In the genomic region with DNA sequence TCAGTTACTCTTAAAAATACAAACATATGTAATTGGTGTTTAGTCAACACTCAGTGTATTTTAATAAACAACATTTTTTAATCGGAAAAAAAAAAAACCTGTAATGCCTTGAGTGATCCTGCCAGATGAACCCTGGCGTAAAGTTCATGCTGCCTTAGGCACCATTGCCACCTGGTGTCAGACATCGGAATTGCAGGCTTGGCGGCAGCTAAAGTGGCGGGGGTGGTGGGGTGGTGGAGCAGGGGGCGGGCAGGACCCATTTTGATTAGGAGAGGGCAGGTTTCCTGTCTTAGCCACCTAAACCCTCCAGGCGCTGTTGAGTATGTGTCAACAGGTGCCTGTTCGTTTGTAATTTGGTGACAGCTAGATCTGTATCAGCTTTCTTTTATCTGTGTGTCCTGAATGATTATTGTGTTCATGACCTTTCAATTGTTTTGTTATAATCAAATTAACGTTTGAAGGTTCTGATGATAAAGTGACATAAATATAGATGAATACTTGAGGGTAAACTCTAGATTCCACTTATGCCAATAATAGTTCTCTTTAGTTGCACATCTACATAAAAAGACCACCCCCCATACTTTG, we compare ENCODE assay signal across 9 cellular contexts.
DNase-seq lines count a peak whose midpoint lies in the region; ATAC-seq and TF ChIP-seq lines count a peak whose summit lies in the region.
"Had no signal": no experiment of that assay in that cellular context is flagged by ENCODE, and none has a peak within 500 bp of the region (broad histone marks: within the 10 kb centered on the region; RNA-seq: fewer than 3 reads in every experiment).

No MANE protein-coding gene starts in this region.

- H3K36me3 Mint-ChIP-seq in activated CD4-positive, alpha-beta memory T cell treated with anti-CD3 and anti-CD28 coated beads for 36 hours, result no peaks in the 10 kb centered on the region

- H3K79me2 ChIP-seq in KMS-11 (ENCODE audit: insufficient read depth, low read depth), result no peaks in the 10 kb centered on the region

- POLR2A ChIA-PET in activated CD4-positive, alpha-beta memory T cell treated with anti-CD3 and anti-CD28 coated beads for 36 hours (lab: Charles Lee), result no interaction called here

- no peaks in the 10 kb centered on the region for H4K20me1 ChIP-seq in KMS-11 (ENCODE audit: insufficient read depth)

- peaks cover 0 to 10% (median 1%) of the 10 kb centered on the region in 8 donors for H3K9me3 ChIP-seq in spleen

- WGBS in spleen, 5 donors, result 19 to 30% (median 26%) methylated on average over 9 of the region's 9 CpGs

- H3K4me3 ChIP-seq in KMS-11 (IDR thresholded peaks at IDR 0.05; ENCODE audit: insufficient read depth, low read depth, low read length) (no peak overlapping the region), fibroblast of mammary gland (ENCODE audit: control insufficient read depth, low read depth, low read length) (no peak overlapping the region), spleen (no peak overlapping the region)

- H3K4me1 ChIP-seq in KMS-11 (ENCODE audit: low read depth, poor library complexity, severe bottlenecking) (no peaks in the 10 kb centered on the region), spleen (no peaks in the 10 kb centered on the region)

- H3K27me3 Mint-ChIP-seq in activated CD4-positive, alpha-beta memory T cell treated with anti-CD3 and anti-CD28 coated beads for 36 hours, result no peaks in the 10 kb centered on the region

- no peak overlapping the region for H3K9ac ChIP-seq in KMS-11

- no peak for ATAC-seq in HG03097 (IDR thresholded peaks at IDR 0.05; ENCODE audit: low FRiP score, unreplicated experiment)

- H3K4me2 ChIP-seq in KMS-11, result no peak overlapping the region

- DNase-seq in EH (ENCODE audit: low read depth) (peak; percentile 43), fibroblast of mammary gland (ENCODE audit: low read depth) (peak; percentile 41), spleen (no peak), putamen (ENCODE audit: low spot score) (no peak), occipital lobe (lab: John Stamatoyannopoulos, UW) (no peak)
- peak; percentile 68 for DNase-seq in activated CD4-positive, alpha-beta memory T cell treated with anti-CD3 and anti-CD28 coated beads for 36 hours

- no peak overlapping the region for H2AFZ ChIP-seq in KMS-11 (ENCODE audit: low read depth)

- H3K27me3 ChIP-seq in KMS-11 (ENCODE audit: insufficient read depth, low read depth) (no peaks in the 10 kb centered on the region), spleen (replicated peaks in 1 of 7) (no peaks in the 10 kb centered on the region)

- H3K4me1 Mint-ChIP-seq in activated CD4-positive, alpha-beta memory T cell treated with anti-CD3 and anti-CD28 coated beads for 36 hours (ENCODE audit: low read depth), result no peaks in the 10 kb centered on the region

- intact Hi-C loops in activated CD4-positive, alpha-beta memory T cell treated with anti-CD3 and anti-CD28 coated beads for 36 hours (cut with micrococcal nuclease), result loop anchor here (5.0 to 10.0 kb wide), 2 partner anchors 571 to 953 kb away; no protein-coding TSS in a partner anchor
- intact Hi-C loops in spleen (cut with DNase I; ENCODE audit: low total_unique reads), result loop anchor here (10.0 kb wide), 1 partner anchor 951 kb away; no protein-coding TSS in a partner anchor

- H3K9me3 Mint-ChIP-seq in activated CD4-positive, alpha-beta memory T cell treated with anti-CD3 and anti-CD28 coated beads for 36 hours, result peaks cover 5% of the 10 kb centered on the region

- no peak overlapping the region for H3K4me3 Mint-ChIP-seq in activated CD4-positive, alpha-beta memory T cell treated with anti-CD3 and anti-CD28 coated beads for 36 hours
- H3K4me3 Mint-ChIP-seq: T-helper 1 cell treated with Interleukin-12 subunit alpha and Interleukin-12 subunit beta and Interleukin-4 antibody, amounts not matched to agents 30 μg/mL and 1 μg/mL, for 36 hours had no signal

- CTCF ChIA-PET in activated CD4-positive, alpha-beta memory T cell treated with anti-CD3 and anti-CD28 coated beads for 36 hours (lab: Charles Lee), result interaction anchor here (0.6 to 2.6 kb wide), 7 partner anchors 71 to 952 kb away, joined by 3 to 15 read pairs (median 3); no protein-coding TSS in a partner anchor

- H3K27ac Mint-ChIP-seq in activated CD4-positive, alpha-beta memory T cell treated with anti-CD3 and anti-CD28 coated beads for 36 hours, result no peak overlapping the region
- H3K27ac Mint-ChIP-seq: T-helper 1 cell treated with Interleukin-12 subunit alpha and Interleukin-12 subunit beta and Interleukin-4 antibody, amounts not matched to agents 30 μg/mL and 1 μg/mL, for 36 hours had no signal

- TF ChIP-seq CTCF in KMS-11 (conservative IDR thresholded peaks at IDR 0.05; ENCODE audit: low read depth, low read length) (peak; percentile 93), fibroblast of mammary gland (conservative IDR thresholded peaks at IDR 0.05; ENCODE audit: control insufficient read depth, insufficient read depth, low read depth, low read length) (peak; percentile 74), spleen (IDR thresholded peaks at IDR 0.05 in 8 of 11, conservative IDR thresholded peaks at IDR 0.05 in 3 of 11) (peak in 10 of 11 experiments; percentile 24 to 83 (median 70))

- H3K36me3 ChIP-seq in KMS-11 (ENCODE audit: insufficient read depth) (no peaks in the 10 kb centered on the region), spleen (no peaks in the 10 kb centered on the region)

- H3K27ac ChIP-seq in KMS-11 (no peak overlapping the region), spleen (no peak overlapping the region)

- no peak for TF ChIP-seq POLR2A in spleen (IDR thresholded peaks at IDR 0.05)

Comparison
In these comparisons a context has a peak if more than half of its experiments do, and no peak if none do; other contexts are left out.
1. DNase-seq: peak in EH (single experiment), activated CD4-positive, alpha-beta memory T cell treated with anti-CD3 and anti-CD28 coated beads for 36 hours (single experiment) and fibroblast of mammary gland (single experiment); none in spleen (single experiment), putamen (single experiment) and occipital lobe (single experiment).
2. Peak in every context shown above with its lines, with median percentiles within 50 percentile points of each other: CTCF ChIP-seq.